In the genomic region with DNA sequence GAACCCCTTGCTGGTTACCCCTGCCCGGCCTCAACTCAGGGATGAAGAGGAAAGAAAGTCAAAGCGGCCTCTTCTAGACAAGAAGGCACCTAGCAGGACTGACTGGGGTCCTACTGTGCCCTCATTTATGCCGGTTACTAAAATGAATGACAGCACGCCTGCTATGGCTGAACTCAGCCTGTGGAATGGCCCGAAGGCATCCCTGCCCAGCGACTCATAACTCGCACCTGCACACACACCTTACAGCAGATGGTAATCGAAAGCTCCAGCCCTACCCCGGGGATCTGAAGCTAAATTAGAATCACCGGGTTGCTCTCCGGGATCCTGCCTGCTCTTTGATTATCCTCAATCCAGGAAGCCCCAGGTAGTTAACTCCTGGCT, we compare ENCODE assay signal across 8 cellular contexts. TPM values are rescaled to one million over a fixed set of nuclear protein-coding genes. Genes with fewer than 3 reads are reported as not detected.
A peak's percentile ranks its signal among the peaks of the same experiment; 100 is the strongest.
DNase-seq lines count a peak whose midpoint lies in the region; ATAC-seq and TF ChIP-seq lines count a peak whose summit lies in the region.

No MANE protein-coding gene starts in this region.

- H4K20me1 ChIP-seq in fibroblast of lung (ENCODE audit: control insufficient read depth, extremely low read depth, insufficient read depth, low read length): no peaks in the 10 kb centered on the region

- H3K4me1 ChIP-seq in HAP-1: peaks cover 9% of the 10 kb centered on the region
- peaks cover 0 to 27% (median 8%) of the 10 kb centered on the region in 4 donors for H3K4me1 ChIP-seq in Peyer's patch
- H3K4me1 ChIP-seq in fibroblast of lung (ENCODE audit: control insufficient read depth, extremely low read depth, insufficient read depth, low read length): peaks cover 4% of the 10 kb centered on the region

- H3K9me3 ChIP-seq in HAP-1 (no peaks in the 10 kb centered on the region), Peyer's patch (no peaks in the 10 kb centered on the region), fibroblast of lung (ENCODE audit: control insufficient read depth, insufficient read depth, low read depth, low read length) (no peaks in the 10 kb centered on the region)

- DNase-seq in HAP-1 (ENCODE audit: low spot score in 2 of 2) (no peak), Peyer's patch (peak in 2 of 3 donors; percentile 58 to 60), fibroblast of lung (ENCODE audit: low read depth in 2 of 2) (no peak), skeletal muscle cell (ENCODE audit: low read depth) (no peak), HCEC 1CT (no peak)

- H3K27me3 ChIP-seq in HAP-1 (ENCODE audit: low read depth) (peaks cover 2% of the 10 kb centered on the region; the same call in 1 of the 2 replicates), Peyer's patch (no peaks in the 10 kb centered on the region), fibroblast of lung (ENCODE audit: control insufficient read depth, insufficient read depth, low read length) (peaks cover 9% of the 10 kb centered on the region)

- peak overlapping the region; percentile 80 for H2AFZ ChIP-seq in fibroblast of lung (ENCODE audit: low read length)

- H3K27ac ChIP-seq in Peyer's patch (peak overlapping the region; percentile 70 to 86 (median 76)), fibroblast of lung (ENCODE audit: insufficient read depth, low read length) (no peak overlapping the region)

- no peak for TF ChIP-seq CTCF in Peyer's patch (IDR thresholded peaks at IDR 0.05)
- TF ChIP-seq CTCF in fibroblast of lung (conservative IDR thresholded peaks at IDR 0.05 in 1 of 2, IDR thresholded peaks at IDR 0.05 in 1 of 2; ENCODE audit: low read depth in 1 of 2, low read length in 2 of 2): no peak

- ATAC-seq in GM19395 (IDR thresholded peaks at IDR 0.05; ENCODE audit: unreplicated experiment): no peak
- no peak for ATAC-seq in HG02623 (IDR thresholded peaks at IDR 0.05; ENCODE audit: unreplicated experiment)
- no peak for ATAC-seq in HG03521 (IDR thresholded peaks at IDR 0.05; ENCODE audit: unreplicated experiment)

- H3K4me3 ChIP-seq in HAP-1: peak overlapping the region; percentile 40
- peak overlapping the region; percentile 68 to 97 (median 86) for H3K4me3 ChIP-seq in Peyer's patch
- peak overlapping the region; percentile 45 to 69 (median 57) for H3K4me3 ChIP-seq in fibroblast of lung (replicated peaks in 1 of 4; ENCODE audit: control extremely low read depth in 1 of 4, insufficient read depth in 1 of 4, low read depth in 3 of 4, low read length in 4 of 4)
- H3K4me3 ChIP-seq in skeletal muscle cell (ENCODE audit: low read depth, low read length): peak overlapping the region; percentile 63

- H3K9ac ChIP-seq in fibroblast of lung (ENCODE audit: insufficient read depth, low read length): no peak overlapping the region

- H3K79me2 ChIP-seq in fibroblast of lung (ENCODE audit: control insufficient read depth, insufficient read depth, low read length): peaks cover 31% of the 10 kb centered on the region

- H3K4me2 ChIP-seq in fibroblast of lung (ENCODE audit: extremely low read depth, insufficient read depth, low read length): peak overlapping the region; percentile 94

- peaks cover 5% of the 10 kb centered on the region for H3K36me3 ChIP-seq in HAP-1 (replicated peaks)
- H3K36me3 ChIP-seq in Peyer's patch: no peaks in the 10 kb centered on the region
- H3K36me3 ChIP-seq in fibroblast of lung (ENCODE audit: control insufficient read depth, insufficient read depth, low read length): no peaks in the 10 kb centered on the region

- TF ChIP-seq POLR2A in Peyer's patch (IDR thresholded peaks at IDR 0.05): no peak

- in situ Hi-C loops in HAP-1 (cut with MboI; ENCODE audit: low sequenced_read_pairs): no loop called here

RNA-seq across cellular contexts. Expression of a gene that starts 0.7 kb away (rescaled TPM):
- total RNA-seq in Peyer's patch: 100 to 1,000 TPM in 1 of 4 donors, 10 to 100 TPM in 3; 61.7 to 131 (median 87.3) TPM
- total RNA-seq in fibroblast of lung: 253 and 349 TPM in 2 replicates
- 329 and 354 TPM in 2 replicates for polyA plus RNA-seq in fibroblast of lung
- 277 and 313 TPM in 2 replicates for polyA plus RNA-seq in fibroblast of lung (2012)
- polyA minus RNA-seq in fibroblast of lung (ENCODE audit: low replicate concordance): 172 and 178 TPM in 2 replicates

Comparison
In these comparisons a context has a peak if more than half of its experiments do, and no peak if none do; other contexts are left out.
1. DNase-seq: peak in Peyer's patch (2 of 3); none in HAP-1 (0 of 2), fibroblast of lung (0 of 2), skeletal muscle cell (single experiment) and HCEC 1CT (single experiment).
2. Peak in every context shown above with its lines, with median percentiles within 50 percentile points of each other: H3K4me3 ChIP-seq.